ENCODE assay signal across 21 cellular contexts in genomic region chr5:135547590-135548254, GRCh38. TPM values are rescaled to one million over a fixed set of nuclear protein-coding genes. Genes with fewer than 3 reads are reported as not detected.
"Had no signal": no experiment of that assay in that cellular context is flagged by ENCODE, and none has a peak within 500 bp of the region (broad histone marks: within the 10 kb centered on the region; RNA-seq: fewer than 3 reads in every experiment).

No MANE protein-coding gene starts in this region.

- DNase-seq: activated CD4-positive, alpha-beta T cell treated with anti-CD3 and anti-CD28 coated beads, Interleukin-2, amount 10 ng/mL, durations not matched to agents 24 days and 14 days; activated CD4-positive, CD25-positive, alpha-beta regulatory T cell; activated CD8-positive, alpha-beta memory T cell treated with anti-CD3 and anti-CD28 coated beads, Interleukin-2, amount 50 U/mL, for 48 hours; activated naive CD4-positive, alpha-beta T cell treated with anti-CD3 and anti-CD28 coated beads, Interleukin-2, amount 10 ng/mL, durations not matched to agents 7 days and 5 days; effector memory CD4-positive, alpha-beta T cell; foreskin keratinocyte; glutamatergic neuron; hypothalamus; kidney glomerular epithelial cell; left ventricle myocardium superior; naive thymus-derived CD8-positive, alpha-beta T cell; stimulated activated CD4-positive, alpha-beta T cell treated with anti-CD3 and anti-CD28 coated beads, Interleukin-2, amount 100 ng/mL, for 24 hours; stomach; testis; upper lobe of right lung had no signal

- H3K36me3 Mint-ChIP-seq: memory B cell; naive thymus-derived CD8-positive, alpha-beta T cell had no signal

- ATAC-seq: foreskin keratinocyte; left ventricle myocardium superior; naive thymus-derived CD8-positive, alpha-beta T cell; upper lobe of right lung had no signal

- H3K27ac Mint-ChIP-seq: activated CD4-positive, alpha-beta T cell treated with anti-CD3 and anti-CD28 coated beads, Interleukin-2, amount 10 ng/mL, durations not matched to agents 24 days and 14 days; activated naive CD4-positive, alpha-beta T cell treated with anti-CD3 and anti-CD28 coated beads, Interleukin-2, amount 10 ng/mL, durations not matched to agents 7 days and 5 days; dendritic cell treated with granulocyte-macrophage colony-stimulating factor and Interleukin-4, amounts not matched to agents 40 ng/mL and 50 ng/mL, for 4 days; memory B cell; naive thymus-derived CD8-positive, alpha-beta T cell had no signal

- H3K4me3 Mint-ChIP-seq: activated CD4-positive, alpha-beta T cell treated with anti-CD3 and anti-CD28 coated beads, Interleukin-2, amount 10 ng/mL, durations not matched to agents 24 days and 14 days; activated naive CD4-positive, alpha-beta T cell treated with anti-CD3 and anti-CD28 coated beads, Interleukin-2, amount 10 ng/mL, durations not matched to agents 7 days and 5 days; dendritic cell treated with granulocyte-macrophage colony-stimulating factor and Interleukin-4, amounts not matched to agents 40 ng/mL and 50 ng/mL, for 4 days; memory B cell had no signal

- H3K9me3 Mint-ChIP-seq: activated CD4-positive, alpha-beta T cell treated with anti-CD3 and anti-CD28 coated beads, Interleukin-2, amount 10 ng/mL, durations not matched to agents 24 days and 14 days; activated naive CD4-positive, alpha-beta T cell treated with anti-CD3 and anti-CD28 coated beads, Interleukin-2, amount 10 ng/mL, durations not matched to agents 7 days and 5 days; dendritic cell treated with granulocyte-macrophage colony-stimulating factor and Interleukin-4, amounts not matched to agents 40 ng/mL and 50 ng/mL, for 4 days; memory B cell; naive thymus-derived CD8-positive, alpha-beta T cell had no signal

RNA-seq across cellular contexts. Expression of gene NEUROG1, which starts 12.0 kb away (rescaled TPM):
- total RNA-seq: activated CD4-positive, alpha-beta T cell treated with anti-CD3 and anti-CD28 coated beads, Interleukin-2, amount 10 ng/mL, durations not matched to agents 24 days and 14 days; astrocyte; bronchial epithelial cell; foreskin keratinocyte; left ventricle myocardium superior; mucosa of gallbladder; naive thymus-derived CD8-positive, alpha-beta T cell; renal cortical epithelial cell; stomach; testis; upper lobe of right lung had no signal

RNA-seq across cellular contexts. Expression of gene CXCL14, which starts 31.1 kb away (rescaled TPM):
- total RNA-seq: activated CD4-positive, alpha-beta T cell treated with anti-CD3 and anti-CD28 coated beads, Interleukin-2, amount 10 ng/mL, durations not matched to agents 24 days and 14 days; naive thymus-derived CD8-positive, alpha-beta T cell had no signal
